In the genomic region with DNA sequence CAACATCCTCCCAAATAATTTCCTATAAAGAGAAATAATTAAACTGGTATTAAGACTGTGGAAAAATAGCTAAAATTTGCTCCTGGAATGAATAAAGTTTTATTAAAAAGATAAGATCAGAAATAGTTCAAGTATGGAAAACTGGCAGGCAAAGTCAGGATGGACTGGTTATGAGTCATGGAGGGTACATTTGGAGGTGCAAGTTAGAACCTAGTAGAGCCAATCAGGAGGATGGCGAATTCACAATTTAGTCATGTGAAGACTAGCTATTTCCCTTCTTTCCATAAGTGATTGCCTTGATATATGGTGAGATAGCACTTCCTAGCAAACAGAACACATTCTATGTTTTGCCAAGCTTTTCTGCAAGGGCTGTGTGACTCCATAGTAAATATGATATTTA, we compare ENCODE assay signal across 20 cellular contexts.
"Had no signal": no experiment of that assay in that cellular context is flagged by ENCODE, and none has a peak within 500 bp of the region (broad histone marks: within the 10 kb centered on the region; RNA-seq: fewer than 3 reads in every experiment).

No MANE protein-coding gene starts in this region.

- H3K4me1 ChIP-seq: left ventricle myocardium inferior, right atrium auricular region, suprapubic skin, tibial artery, upper lobe of right lung had no signal

- DNase-seq: hypothalamus; immature natural killer cell; left ventricle myocardium inferior; midbrain; mucosa of descending colon; naive thymus-derived CD4-positive, alpha-beta T cell; ovary; stimulated activated CD4-positive, alpha-beta T cell treated with anti-CD3 and anti-CD28 coated beads, Interleukin-4, amount 100 ng/mL, for 24 hours; stimulated activated naive CD4-positive, alpha-beta T cell; tibial artery; trophoblast cell; upper lobe of right lung had no signal

- H3K27ac ChIP-seq: left ventricle myocardium inferior, ovary, right atrium auricular region, skin epidermis, suprapubic skin, thoracic aorta, tibial artery, upper lobe of right lung had no signal

- ATAC-seq: mucosa of descending colon; naive thymus-derived CD4-positive, alpha-beta T cell; natural killer cell treated with Interleukin-12 subunit alpha and Interleukin-12 subunit beta and Interleukin-15 and Interleukin-18, amount 100 ng/mL, for 72 hours; sciatic nerve; stimulated activated effector memory CD8-positive, alpha-beta T cell treated with anti-CD3 and anti-CD28 coated beads, Interleukin-12 subunit alpha, Interleukin-12 subunit beta, amount 100 ng/mL, for 72 hours; upper lobe of right lung had no signal

- H3K27me3 ChIP-seq: ovary, right atrium auricular region, suprapubic skin, tibial artery, upper lobe of right lung had no signal

- H3K9me3 ChIP-seq: upper lobe of right lung had no signal

- H3K4me3 ChIP-seq: left ventricle myocardium inferior, lung, mucosa of descending colon, ovary, right atrium auricular region, skin epidermis, suprapubic skin, thoracic aorta, tibial artery, upper lobe of right lung had no signal

- H3K36me3 ChIP-seq: left ventricle myocardium inferior, ovary, right atrium auricular region, suprapubic skin, thoracic aorta, tibial artery, upper lobe of right lung had no signal
